22 cellular contexts compared by ENCODE assay signal in genomic region chrX:121356850-121357171, GRCh38.
DNase-seq lines count a peak whose midpoint lies in the region; ATAC-seq, FAIRE-seq and TF ChIP-seq lines count a peak whose summit lies in the region.
"Had no signal": no experiment of that assay in that cellular context is flagged by ENCODE, and none has a peak within 500 bp of the region (broad histone marks: within the 10 kb centered on the region; RNA-seq: fewer than 3 reads in every experiment).

No MANE protein-coding gene starts in this region.

- intact Hi-C loops in K562 (cut with micrococcal nuclease): no loop called here

- peak; percentile 69 for ATAC-seq in K562

- H3K4me3 ChIP-seq in K562: peak overlapping the region; percentile 49
- H3K4me3 ChIP-seq: BLaER1, PC-9 had no signal

- H3K36me3 ChIP-seq in K562 (ENCODE audit: control insufficient read depth, insufficient read depth, low read length): no peaks in the 10 kb centered on the region
- H3K36me3 ChIP-seq: BLaER1 had no signal

- BruUV-seq in K562 (replicated peaks; lab: Mats Ljungman, UMichigan): TSS peak; percentile 68

- TF ChIP-seq EP300 in K562 (IDR thresholded peaks at IDR 0.05; ENCODE audit: low read length): no peak

- POLR2A ChIA-PET in K562 (lab: Yijun Ruan, JAX): no interaction called here

- no peaks in the 10 kb centered on the region for H3K4me1 ChIP-seq in K562 (replicated peaks in 1 of 2; ENCODE audit: control insufficient read depth in 2 of 2, insufficient read depth in 2 of 2, low read length in 2 of 2)
- H3K4me1 ChIP-seq: BLaER1 had no signal

- in situ Hi-C loops in K562 (cut with MboI): no loop called here

- WGBS in K562 (ENCODE audit: insufficient coverage, low coverage, missing lambda C conversion rate): 24% methylated on average over 6 of the region's 6 CpGs

- H3K27ac ChIP-seq in K562 (ENCODE audit: extremely low read depth, low read depth, low read length): peak overlapping the region; percentile 89
- H3K27ac ChIP-seq: 22Rv1, BLaER1, PC-9, RWPE1 had no signal

- no peak for TF ChIP-seq POLR2A in K562 (conservative IDR thresholded peaks at IDR 0.05)

- FAIRE-seq in K562 (lab: Jason Lieb, UNC): no peak

- peaks cover 14% of the 10 kb centered on the region; the same call in 2 of the 3 replicates for H3K79me2 ChIP-seq in K562 (ENCODE audit: control insufficient read depth, insufficient read depth, low read length)

- peak overlapping the region; percentile 65 for H3K4me2 ChIP-seq in K562 (ENCODE audit: insufficient read depth, low read length)
- H3K4me2 ChIP-seq: BLaER1, PC-9, SK-N-SH had no signal

- no peak for TF ChIP-seq RAD21 in K562 (CRISPR knock-in tag; conservative IDR thresholded peaks at IDR 0.05 in 1 of 2, IDR thresholded peaks at IDR 0.05 in 1 of 2)

- H3K9me3 ChIP-seq in K562 (replicated peaks; ENCODE audit: control insufficient read depth, insufficient read depth, low read depth, low read length): no peaks in the 10 kb centered on the region
- H3K9me3 ChIP-seq: BLaER1, SK-N-SH had no signal

- no peak for TF ChIP-seq CTCF in K562 (IDR thresholded peaks at IDR 0.05 in 2 of 3, conservative IDR thresholded peaks at IDR 0.05 in 1 of 3; ENCODE audit: insufficient read depth in 2 of 3, low read depth in 1 of 3, low read length in 3 of 3)

- H4K20me1 ChIP-seq in K562 (replicated peaks; ENCODE audit: control insufficient read depth, insufficient read depth, low read length): no peaks in the 10 kb centered on the region
- H4K20me1 ChIP-seq: BLaER1 had no signal

- peak; percentile 28 for DNase-seq in NCI-H1436 (lab: John Stamatoyannopoulos, UW)
- DNase-seq in NCI-H1436 treated with DMSO at 0.1 percent for 48 hours (lab: John Stamatoyannopoulos, UW): no peak
- DNase-seq in NCI-H1694 treated with DMSO at 0.1 percent for 48 hours (lab: John Stamatoyannopoulos, UW): peak; percentile 10
- peak; percentile 75 for DNase-seq in NCI-H2227 (lab: John Stamatoyannopoulos, UW; ENCODE audit: unreplicated experiment)
- no peak for DNase-seq in K562 (ENCODE audit: extremely low read depth in 1 of 4, low spot score in 3 of 4)
- no peak for DNase-seq in stimulated activated CD8-positive, alpha-beta memory T cell treated with anti-CD3 and anti-CD28 coated beads, Interleukin-4, amount 100 ng/mL, for 48 hours
- no peak for DNase-seq in SHP77 (lab: John Stamatoyannopoulos, UW)
- no peak for DNase-seq in stimulated activated CD4-positive, alpha-beta T cell treated with anti-CD3 and anti-CD28 coated beads, Interleukin-2, amount 100 ng/mL, for 48 hours
- DNase-seq: ACHN; CD4-positive, alpha-beta T cell; COR-L47; DMS79; H7; Karpas-422; MV-4-11; NCI-H2171 treated with DMSO at 0.1 percent for 48 hours; PC-9; SIG-M5; SK-N-SH had no signal

- no peaks in the 10 kb centered on the region for H3K9me1 ChIP-seq in K562 (ENCODE audit: control insufficient read depth, insufficient read depth, low read length)

- no peaks in the 10 kb centered on the region for H3K27me3 ChIP-seq in K562 (ENCODE audit: control insufficient read depth in 2 of 2, insufficient read depth in 2 of 2, low read length in 2 of 2)
- H3K27me3 ChIP-seq: BLaER1 had no signal

- H3K9ac ChIP-seq in K562 (ENCODE audit: insufficient read depth in 1 of 2, low read depth in 2 of 2, low read length in 2 of 2): peak overlapping the region; percentile 64 to 93
- H3K9ac ChIP-seq: BLaER1, SK-N-SH had no signal

- peak overlapping the region; percentile 87 for H2AFZ ChIP-seq in K562 (ENCODE audit: low read depth, low read length)
- H2AFZ ChIP-seq: PC-9 had no signal

- CTCF ChIA-PET in K562 (lab: Yijun Ruan, JAX; ENCODE audit: low intra/inter-chr PET ratio): no interaction called here

TF ChIP-seq in K562, 482 proteins besides CTCF, POLR2A, EP300 and RAD21 (continues in another document):
- TF ChIP-seq MYC (IDR thresholded peaks at IDR 0.05; ENCODE audit: low read depth, low read length): 0 out of 2 replicates have a peak, but pooled peaks have one; percentile 39
- TF ChIP-seq MYC (CRISPR knock-in tag; IDR thresholded peaks at IDR 0.05; ENCODE audit: borderline replicate concordance, low read depth): no peak
- TF ChIP-seq JUND (IDR thresholded peaks at IDR 0.05; ENCODE audit: borderline replicate concordance, low read depth, low read length): no peak
- TF ChIP-seq JUND (tag; IDR thresholded peaks at IDR 0.05; ENCODE audit: borderline replicate concordance, low read depth, low read length): no peak
- TF ChIP-seq MYBL2 (IDR thresholded peaks at IDR 0.05; ENCODE audit: low read depth): no peak
- TF ChIP-seq MYBL2 (CRISPR knock-in tag; IDR thresholded peaks at IDR 0.05; ENCODE audit: borderline replicate concordance): no peak
- TF ChIP-seq PHF8 (IDR thresholded peaks at IDR 0.05; ENCODE audit: borderline replicate concordance, low read length): 0 out of 2 replicates have a peak, but pooled peaks have one; percentile 4
- TF ChIP-seq ZNF696 (CRISPR knock-in tag; conservative IDR thresholded peaks at IDR 0.05): no peak
- TF ChIP-seq, protein P1, sequence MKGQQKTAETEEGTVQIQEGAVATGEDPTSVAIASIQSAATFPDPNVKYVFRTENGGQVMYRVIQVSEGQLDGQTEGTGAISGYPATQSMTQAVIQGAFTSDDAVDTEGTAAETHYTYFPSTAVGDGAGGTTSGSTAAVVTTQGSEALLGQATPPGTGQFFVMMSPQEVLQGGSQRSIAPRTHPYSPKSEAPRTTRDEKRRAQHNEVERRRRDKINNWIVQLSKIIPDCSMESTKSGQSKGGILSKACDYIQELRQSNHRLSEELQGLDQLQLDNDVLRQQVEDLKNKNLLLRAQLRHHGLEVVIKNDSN (CRISPR knock-in tag; IDR thresholded peaks at IDR 0.05): no peak
- TF ChIP-seq HEY1 (CRISPR knock-in tag; IDR thresholded peaks at IDR 0.05; ENCODE audit: borderline replicate concordance): no peak
- TF ChIP-seq DPF2 (IDR thresholded peaks at IDR 0.05): no peak
- no peak for TF ChIP-seq PTRF (tag; IDR thresholded peaks at IDR 0.05)
- no peak for TF ChIP-seq ARHGAP35 (IDR thresholded peaks at IDR 0.05; ENCODE audit: partially characterized antibody)
- no peak for TF ChIP-seq MEF2D (tag; conservative IDR thresholded peaks at IDR 0.05; ENCODE audit: low read depth)
- no peak for TF ChIP-seq SUPT5H (IDR thresholded peaks at IDR 0.05)
- no peak for TF ChIP-seq TCF7L2 (IDR thresholded peaks at IDR 0.05; ENCODE audit: low read depth, low read length)
- TF ChIP-seq TBP (optimal IDR thresholded peaks at IDR 0.05; ENCODE audit: low read depth, low read length): no peak
- TF ChIP-seq MEIS2 (IDR thresholded peaks at IDR 0.05; ENCODE audit: partially characterized antibody): no peak
- no peak for TF ChIP-seq ZBED1 (IDR thresholded peaks at IDR 0.05)
- TF ChIP-seq TCF15 (CRISPR knock-in tag; IDR thresholded peaks at IDR 0.05): no peak
- no peak for TF ChIP-seq YBX1 (IDR thresholded peaks at IDR 0.05)
- TF ChIP-seq, protein P2, sequence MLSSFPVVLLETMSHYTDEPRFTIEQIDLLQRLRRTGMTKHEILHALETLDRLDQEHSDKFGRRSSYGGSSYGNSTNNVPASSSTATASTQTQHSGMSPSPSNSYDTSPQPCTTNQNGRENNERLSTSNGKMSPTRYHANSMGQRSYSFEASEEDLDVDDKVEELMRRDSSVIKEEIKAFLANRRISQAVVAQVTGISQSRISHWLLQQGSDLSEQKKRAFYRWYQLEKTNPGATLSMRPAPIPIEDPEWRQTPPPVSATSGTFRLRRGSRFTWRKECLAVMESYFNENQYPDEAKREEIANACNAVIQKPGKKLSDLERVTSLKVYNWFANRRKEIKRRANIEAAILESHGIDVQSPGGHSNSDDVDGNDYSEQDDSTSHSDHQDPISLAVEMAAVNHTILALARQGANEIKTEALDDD (IDR thresholded peaks at IDR 0.05): no peak
- TF ChIP-seq SIN3A (IDR thresholded peaks at IDR 0.05; ENCODE audit: borderline replicate concordance in 2 of 2, control insufficient read depth in 1 of 2, low read depth in 2 of 2, low read length in 2 of 2): no peak
- no peak for TF ChIP-seq ZBTB26 (CRISPR knock-in tag; IDR thresholded peaks at IDR 0.05)
- no peak for TF ChIP-seq BDP1 (IDR thresholded peaks at IDR 0.05; ENCODE audit: insufficient read depth, insufficient read length)
- no peak for TF ChIP-seq ZNF75A (CRISPR knock-in tag; IDR thresholded peaks at IDR 0.05)

Comparison
In these comparisons a context has a peak if more than half of its experiments do, and no peak if none do; other contexts are left out.
1. DNase-seq: peak in NCI-H1436 (single experiment), NCI-H1694 treated with DMSO at 0.1 percent for 48 hours (single experiment) and NCI-H2227 (single experiment); none in NCI-H1436 treated with DMSO at 0.1 percent for 48 hours (single experiment), K562 (0 of 4), stimulated activated CD8-positive, alpha-beta memory T cell treated with anti-CD3 and anti-CD28 coated beads, Interleukin-4, amount 100 ng/mL, for 48 hours (single experiment), SHP77 (0 of 2) and stimulated activated CD4-positive, alpha-beta T cell treated with anti-CD3 and anti-CD28 coated beads, Interleukin-2, amount 100 ng/mL, for 48 hours (0 of 2).